ENCODE assay signal across 20 cellular contexts in genomic region chr4:84336964-84337705, GRCh38.
DNase-seq lines count a peak whose midpoint lies in the region; ATAC-seq and TF ChIP-seq lines count a peak whose summit lies in the region.
"Had no signal": no experiment of that assay in that cellular context is flagged by ENCODE, and none has a peak within 500 bp of the region (broad histone marks: within the 10 kb centered on the region; RNA-seq: fewer than 3 reads in every experiment).

No MANE protein-coding gene starts in this region.

- H3K4me1 ChIP-seq in GM23338 (ENCODE audit: insufficient read depth) (peaks cover 16% of the 10 kb centered on the region), upper lobe of left lung (no peaks in the 10 kb centered on the region), left ventricle myocardium inferior (no peaks in the 10 kb centered on the region)
- H3K4me1 ChIP-seq: BLaER1, Caco-2, Peyer's patch had no signal

- H3K79me2 ChIP-seq in GM23338 (replicated peaks; ENCODE audit: insufficient read depth) = no peaks in the 10 kb centered on the region

- intact Hi-C loops in left ventricle myocardium inferior (cut with micrococcal nuclease) = no loop called here

- ATAC-seq in GM23338 = peak; percentile 93
- ATAC-seq in upper lobe of left lung (ENCODE audit: low FRiP score in 2 of 2) = no peak
- ATAC-seq: SK-N-SH treated with all-trans-retinoic acid at 6 μM for 48 hours had no signal

- peaks cover 4% of the 10 kb centered on the region; the same call in 1 of the 2 replicates for H3K36me3 ChIP-seq in GM23338 (ENCODE audit: insufficient read depth)
- no peaks in the 10 kb centered on the region for H3K36me3 ChIP-seq in upper lobe of left lung
- no peaks in the 10 kb centered on the region for H3K36me3 ChIP-seq in left ventricle myocardium inferior
- H3K36me3 ChIP-seq: BLaER1, Peyer's patch had no signal

- H3F3A ChIP-seq in GM23338 (replicated peaks; ENCODE audit: low read depth) = no peaks in the 10 kb centered on the region

- TF ChIP-seq EP300 in upper lobe of left lung (IDR thresholded peaks at IDR 0.05) = no peak

- H3K27ac Mint-ChIP-seq in GM23338 = no peak overlapping the region
- H3K27ac Mint-ChIP-seq: CD4-positive, alpha-beta T cell had no signal

- no peak for TF ChIP-seq CTCF in GM23338 (conservative IDR thresholded peaks at IDR 0.05; ENCODE audit: low read depth in 2 of 2)
- TF ChIP-seq CTCF in upper lobe of left lung (IDR thresholded peaks at IDR 0.05) = no peak
- TF ChIP-seq CTCF in left ventricle myocardium inferior (IDR thresholded peaks at IDR 0.05; ENCODE audit: borderline replicate concordance) = no peak

- H3K4me3 ChIP-seq in GM23338 = no peak overlapping the region
- H3K4me3 ChIP-seq in upper lobe of left lung = no peak overlapping the region
- no peak overlapping the region for H3K4me3 ChIP-seq in left ventricle myocardium inferior
- H3K4me3 ChIP-seq: BLaER1, Peyer's patch had no signal

- no peaks in the 10 kb centered on the region for H3K9me3 ChIP-seq in upper lobe of left lung
- peaks cover 22% of the 10 kb centered on the region for H3K9me3 ChIP-seq in left ventricle myocardium inferior (replicated peaks)
- H3K9me3 ChIP-seq: Caco-2, Peyer's patch had no signal

- H3K27ac ChIP-seq in GM23338 (ENCODE audit: low read depth) (no peak overlapping the region), upper lobe of left lung (no peak overlapping the region), left ventricle myocardium inferior (replicated peaks) (no peak overlapping the region)
- H3K27ac ChIP-seq: BLaER1, Peyer's patch had no signal

- H3K4me2 ChIP-seq in GM23338 = peak overlapping the region; percentile 7
- H3K4me2 ChIP-seq: BLaER1 had no signal

- DNase-seq in GM23338 (ENCODE audit: low spot score) (peak; percentile 46), NCI-H1436 treated with DMSO at 0.1 percent for 48 hours (lab: John Stamatoyannopoulos, UW) (peak; percentile 20), NCI-H748 treated with DMSO at 0.1 percent for 48 hours (lab: John Stamatoyannopoulos, UW) (peak; percentile 45), iPS DF 4.7 (ENCODE audit: extremely low read depth, low spot score) (peak; percentile 53), upper lobe of left lung (no peak), left ventricle myocardium inferior (no peak), HuH-7 (ENCODE audit: low spot score) (no peak)
- DNase-seq: ACHN; Caco-2; CD4-positive, alpha-beta T cell; DMS 273 treated with DMSO at 0.1 percent for 48 hours; Kasumi-1; NCI-H1048; NCI-H1694; NCI-H2081 treated with DMSO at 0.1 percent for 48 hours; NCI-H774; NK-92 treated with Interleukin-12 subunit alpha and Interleukin-12 subunit beta, amount 100 ng/mL, for 24 hours; Peyer's patch had no signal

- no peaks in the 10 kb centered on the region for H3K9me2 ChIP-seq in GM23338 (ENCODE audit: insufficient read depth)

- no peaks in the 10 kb centered on the region for H4K20me1 ChIP-seq in GM23338 (replicated peaks; ENCODE audit: insufficient read depth)
- H4K20me1 ChIP-seq: BLaER1 had no signal

- TF ChIP-seq POLR2A in upper lobe of left lung (IDR thresholded peaks at IDR 0.05) = no peak

- WGBS in upper lobe of left lung, 2 donors = 63 to 79% methylated on average over 3 of the region's 3 CpGs

- peaks cover 50% of the 10 kb centered on the region for H3K9me3 Mint-ChIP-seq in GM23338

- peaks cover 14% of the 10 kb centered on the region for H3K27me3 Mint-ChIP-seq in GM23338 (ENCODE audit: insufficient read depth, low read depth, poor library complexity)

- peaks cover 28% of the 10 kb centered on the region for H3K4me1 Mint-ChIP-seq in GM23338

- H3K27me3 ChIP-seq in GM23338 (ENCODE audit: insufficient read depth) (peaks cover 14% of the 10 kb centered on the region; the same call in 1 of the 2 replicates), upper lobe of left lung (no peaks in the 10 kb centered on the region), left ventricle myocardium inferior (ENCODE audit: low read depth) (no peaks in the 10 kb centered on the region)
- H3K27me3 ChIP-seq: BLaER1, Peyer's patch had no signal

- no peak overlapping the region for H2AFZ ChIP-seq in GM23338

- no peak overlapping the region for H3K4me3 Mint-ChIP-seq in GM23338
- H3K4me3 Mint-ChIP-seq: CD4-positive, alpha-beta T cell had no signal

- peaks cover 43% of the 10 kb centered on the region for H3K36me3 Mint-ChIP-seq in GM23338 (ENCODE audit: low read depth)

TF ChIP-seq in GM23338, 12 proteins besides CTCF, POLR2A, EP300 and RAD21:
- TF ChIP-seq EZH2phosphoT487 (IDR thresholded peaks at IDR 0.05; ENCODE audit: unreplicated experiment) = no peak
- 0 out of 2 replicates have a peak, but pooled peaks have one; percentile 33 for TF ChIP-seq POLR2AphosphoS5 (IDR thresholded peaks at IDR 0.05; ENCODE audit: low read depth)
- TF ChIP-seq NANOG (IDR thresholded peaks at IDR 0.05; ENCODE audit: borderline replicate concordance) = peak; percentile 97
- TF ChIP-seq CREB1 (CRISPR knock-in tag; IDR thresholded peaks at IDR 0.05; ENCODE audit: low read depth) = no peak
- TF ChIP-seq STAT1 (IDR thresholded peaks at IDR 0.05; ENCODE audit: unreplicated experiment) = no peak
TF ChIP-seq in GM23338: peak in this region for 2.

Comparison
In these comparisons a context has a peak if more than half of its experiments do, and no peak if none do; other contexts are left out.
1. DNase-seq: peak in GM23338 (single experiment), NCI-H1436 treated with DMSO at 0.1 percent for 48 hours (single experiment), NCI-H748 treated with DMSO at 0.1 percent for 48 hours (single experiment) and iPS DF 4.7 (single experiment); none in upper lobe of left lung (0 of 2), left ventricle myocardium inferior (single experiment) and HuH-7 (single experiment).